In genomic region chr15:77495806-77496589, GRCh38 we compare ENCODE assay signal across 9 cellular contexts.
A peak's percentile ranks its signal among the peaks of the same experiment; 100 is the strongest.
DNase-seq lines count a peak whose midpoint lies in the region; ATAC-seq and TF ChIP-seq lines count a peak whose summit lies in the region.
"Had no signal": no experiment of that assay in that cellular context is flagged by ENCODE, and none has a peak within 500 bp of the region (broad histone marks: within the 10 kb centered on the region; RNA-seq: fewer than 3 reads in every experiment).

No MANE protein-coding gene starts in this region.

- CTCF ChIA-PET in IMR-90 (lab: Yijun Ruan, JAX), result interaction anchor here (1.1 to 2.7 kb wide), 5 partner anchors 14 to 378 kb away, joined by 4 to 16 read pairs (median 4); no protein-coding TSS in a partner anchor

- peak overlapping the region; percentile 89 for H2BK120ac ChIP-seq in IMR-90 (ENCODE audit: low read depth, low read length)

- in situ Hi-C loops in IMR-90 (cut with MboI; ENCODE audit: low sequenced_read_pairs), result loop anchor here (10.0 kb wide), 1 partner anchor 381 kb away; no protein-coding TSS in a partner anchor

- no peaks in the 10 kb centered on the region for H3K9me3 Mint-ChIP-seq in activated CD4-positive, alpha-beta T cell treated with anti-CD3 and anti-CD28 coated beads, Interleukin-2, amount 10 ng/mL, durations not matched to agents 24 days and 14 days
- no peaks in the 10 kb centered on the region for H3K9me3 Mint-ChIP-seq in natural killer cell treated with Interleukin-12 subunit alpha and Interleukin-12 subunit beta and Interleukin-15 and Interleukin-18, amount 100 ng/mL, for 72 hours
- H3K9me3 Mint-ChIP-seq: activated naive CD4-positive, alpha-beta T cell treated with anti-CD3 and anti-CD28 coated beads, Interleukin-2, amount 50 U/mL, for 72 hours had no signal

- ATAC-seq in IMR-90 (ENCODE audit: low read depth) (peak; percentile 22), lung (ENCODE audit: insufficient read depth, low FRiP score) (no peak), GM21526 (IDR thresholded peaks at IDR 0.05; ENCODE audit: low FRiP score, unreplicated experiment) (no peak)
- ATAC-seq in natural killer cell treated with Interleukin-12 subunit alpha and Interleukin-12 subunit beta and Interleukin-15 and Interleukin-18, amount 100 ng/mL, for 72 hours, result no peak

- peak overlapping the region; percentile 53; the same call in 1 of the 2 replicates for H3K56ac ChIP-seq in IMR-90 (ENCODE audit: extremely low read depth, insufficient read depth, low read length)

- H3K4me1 ChIP-seq in IMR-90 (ENCODE audit: control insufficient read depth, insufficient read depth, low read length) (peaks cover 25% of the 10 kb centered on the region), lung (ENCODE audit: control insufficient read depth in 2 of 2, insufficient read depth in 2 of 2, low read length in 2 of 2) (peaks cover 11 to 30% of the 10 kb centered on the region in 2 donors)

- H2BK5ac ChIP-seq in IMR-90 (ENCODE audit: low read depth, low read length, poor library complexity, severe bottlenecking), result peak overlapping the region; percentile 77

- H3K14ac ChIP-seq in IMR-90 (replicated peaks; ENCODE audit: low read depth, low read length), result peak overlapping the region; percentile 81

- H3K36me3 ChIP-seq in IMR-90 (ENCODE audit: control insufficient read depth, insufficient read depth, low read length), result no peaks in the 10 kb centered on the region
- no peaks in the 10 kb centered on the region for H3K36me3 ChIP-seq in lung (ENCODE audit: control insufficient read depth in 2 of 2, insufficient read depth in 2 of 2, low read length in 2 of 2)

- peak overlapping the region; percentile 48 for H3K4me2 ChIP-seq in IMR-90 (ENCODE audit: low read depth, low read length)

- peak overlapping the region; percentile 92 for H2AK5ac ChIP-seq in IMR-90 (ENCODE audit: low read depth, low read length)

- TF ChIP-seq CTCF in IMR-90 (conservative IDR thresholded peaks at IDR 0.05; ENCODE audit: low read depth, low read length), result no peak
- TF ChIP-seq CTCF in lung (IDR thresholded peaks at IDR 0.05; ENCODE audit: control extremely low read depth, extremely low read depth), result no peak

- H3K4ac ChIP-seq in IMR-90 (ENCODE audit: low read depth, low read length), result peak overlapping the region; percentile 97

- intact Hi-C loops in IMR-90 (cut with micrococcal nuclease), result loop anchor here (1.0 to 5.0 kb wide), 6 partner anchors 39 to 389 kb away; no protein-coding TSS in a partner anchor
- intact Hi-C loops in activated CD4-positive, alpha-beta T cell treated with anti-CD3 and anti-CD28 coated beads, Interleukin-2, amount 10 ng/mL, durations not matched to agents 24 days and 14 days (cut with micrococcal nuclease), result loop anchor here (1.0 to 10.0 kb wide), 3 partner anchors 74 to 521 kb away; partner anchors contain the start of genes HMG20A and PEAK1

- H4K5ac ChIP-seq in IMR-90 (ENCODE audit: low read depth, low read length), result peak overlapping the region; percentile 66

- TF ChIP-seq POLR2A in IMR-90 (IDR thresholded peaks at IDR 0.05; ENCODE audit: low read depth, low read length), result no peak

- no TSS peak for BruUV-seq in IMR-90 (replicated peaks; lab: Mats Ljungman, UMichigan)

- H2AK9ac ChIP-seq in IMR-90 (replicated peaks; ENCODE audit: low read depth, low read length, poor library complexity), result peak overlapping the region; percentile 93

- H3K27me3 ChIP-seq in IMR-90 (ENCODE audit: control insufficient read depth, insufficient read depth, low read length) (no peaks in the 10 kb centered on the region), lung (ENCODE audit: control insufficient read depth, insufficient read depth) (no peaks in the 10 kb centered on the region)

- TF ChIP-seq RAD21 in IMR-90 (IDR thresholded peaks at IDR 0.05; ENCODE audit: low read length), result no peak

- H4K91ac ChIP-seq in IMR-90 (ENCODE audit: insufficient read depth, low read depth, low read length), result peak overlapping the region; percentile 91

- WGBS in IMR-90 (ENCODE audit: extremely low coverage in 2 of 2, insufficient read length in 1 of 2), 2 experiments, result no CpG with 5 or more reads among the region's 11 CpGs
- 52 to 53% methylated on average over 11 of the region's 11 CpGs for WGBS in lung, 2 donors

- dilution Hi-C loops in IMR-90 (cut with HindIII; ENCODE audit: low sequenced_read_pairs, unreplicated experiment), result no loop called here

- peak overlapping the region; percentile 91 for H2AFZ ChIP-seq in IMR-90 (replicated peaks; ENCODE audit: low read length, poor library complexity)

- H3K36me3 Mint-ChIP-seq in activated CD4-positive, alpha-beta T cell treated with anti-CD3 and anti-CD28 coated beads, Interleukin-2, amount 10 ng/mL, durations not matched to agents 24 days and 14 days (ENCODE audit: low read depth), result peaks cover 2% of the 10 kb centered on the region
- H3K36me3 Mint-ChIP-seq in natural killer cell treated with Interleukin-12 subunit alpha and Interleukin-12 subunit beta and Interleukin-15 and Interleukin-18, amount 100 ng/mL, for 72 hours, result no peaks in the 10 kb centered on the region
- H3K36me3 Mint-ChIP-seq: activated naive CD4-positive, alpha-beta T cell treated with anti-CD3 and anti-CD28 coated beads, Interleukin-2, amount 50 U/mL, for 72 hours had no signal

- H3K4me3 ChIP-seq in IMR-90 (ENCODE audit: insufficient read depth, low read depth, low read length), result no peak overlapping the region
- no peak overlapping the region for H3K4me3 ChIP-seq in lung

- H3K23ac ChIP-seq in IMR-90 (ENCODE audit: low read depth, low read length), result peak overlapping the region; percentile 81

- peaks cover 18% of the 10 kb centered on the region for H3K4me1 Mint-ChIP-seq in activated CD4-positive, alpha-beta T cell treated with anti-CD3 and anti-CD28 coated beads, Interleukin-2, amount 10 ng/mL, durations not matched to agents 24 days and 14 days
- peaks cover 14 to 23% of the 10 kb centered on the region in 2 donors for H3K4me1 Mint-ChIP-seq in natural killer cell treated with Interleukin-12 subunit alpha and Interleukin-12 subunit beta and Interleukin-15 and Interleukin-18, amount 100 ng/mL, for 72 hours (ENCODE audit: low read depth in 2 of 2)

- no peak overlapping the region; the same call in 1 of the 2 replicates for H3K9ac ChIP-seq in IMR-90 (ENCODE audit: low read depth, low read length)

- H2BK20ac ChIP-seq in IMR-90 (ENCODE audit: low read depth, low read length), result peak overlapping the region; percentile 73

- H3K27ac ChIP-seq in IMR-90 (ENCODE audit: insufficient read depth, low read length) (peak overlapping the region; percentile 64; the same call in 1 of the 2 replicates), lung (ENCODE audit: low read depth in 1 of 2, low read length in 1 of 2) (peak overlapping the region; percentile 73 to 76), temporal lobe (ENCODE audit: low read depth, low read length) (peak overlapping the region; percentile 95)

- no peak overlapping the region for H3K4me3 Mint-ChIP-seq in activated CD4-positive, alpha-beta T cell treated with anti-CD3 and anti-CD28 coated beads, Interleukin-2, amount 10 ng/mL, durations not matched to agents 24 days and 14 days
- H3K4me3 Mint-ChIP-seq in natural killer cell treated with Interleukin-12 subunit alpha and Interleukin-12 subunit beta and Interleukin-15 and Interleukin-18, amount 100 ng/mL, for 72 hours, result no peak overlapping the region

- H3K27ac Mint-ChIP-seq in activated CD4-positive, alpha-beta T cell treated with anti-CD3 and anti-CD28 coated beads, Interleukin-2, amount 10 ng/mL, durations not matched to agents 24 days and 14 days, result no peak overlapping the region
- H3K27ac Mint-ChIP-seq in natural killer cell treated with Interleukin-12 subunit alpha and Interleukin-12 subunit beta and Interleukin-15 and Interleukin-18, amount 100 ng/mL, for 72 hours, result no peak overlapping the region
- H3K27ac Mint-ChIP-seq: activated naive CD4-positive, alpha-beta T cell treated with anti-CD3 and anti-CD28 coated beads, Interleukin-2, amount 50 U/mL, for 72 hours had no signal

- H4K8ac ChIP-seq in IMR-90 (ENCODE audit: low read depth in 2 of 2, low read length in 2 of 2), result peak overlapping the region; percentile 9 to 86; a peak in 3 of 4 replicates

- H4K20me1 ChIP-seq in IMR-90 (ENCODE audit: insufficient read depth, low read length), result no peaks in the 10 kb centered on the region

- no peaks in the 10 kb centered on the region for H3K27me3 Mint-ChIP-seq in activated CD4-positive, alpha-beta T cell treated with anti-CD3 and anti-CD28 coated beads, Interleukin-2, amount 10 ng/mL, durations not matched to agents 24 days and 14 days
- no peaks in the 10 kb centered on the region for H3K27me3 Mint-ChIP-seq in natural killer cell treated with Interleukin-12 subunit alpha and Interleukin-12 subunit beta and Interleukin-15 and Interleukin-18, amount 100 ng/mL, for 72 hours

- peak overlapping the region; percentile 66 for H3K18ac ChIP-seq in IMR-90 (ENCODE audit: low read depth, low read length)

- no peaks in the 10 kb centered on the region for H3K9me3 ChIP-seq in IMR-90 (ENCODE audit: control insufficient read depth, insufficient read depth, low read length)
- H3K9me3 ChIP-seq in lung (ENCODE audit: control insufficient read depth in 2 of 2, insufficient read depth in 1 of 2, low read length in 1 of 2), result no peaks in the 10 kb centered on the region

- peaks cover 12% of the 10 kb centered on the region; the same call in 1 of the 2 replicates for H3K9me1 ChIP-seq in IMR-90 (ENCODE audit: insufficient read depth, low read length)

- DNase-seq in IMR-90, result peak; percentile 43
- peak; percentile 33 for DNase-seq in dedifferentiated amniotic fluid mesenchymal stem cell (ENCODE audit: extremely low spot score)
- no peak for DNase-seq in lung (ENCODE audit: low spot score)
- no peak for DNase-seq in activated CD4-positive, alpha-beta T cell treated with anti-CD3 and anti-CD28 coated beads, Interleukin-2, amount 10 ng/mL, durations not matched to agents 24 days and 14 days
- no peak for DNase-seq in DMS 273 treated with DMSO at 0.1 percent for 48 hours (lab: John Stamatoyannopoulos, UW)
- DNase-seq in natural killer cell treated with Interleukin-12 subunit alpha and Interleukin-12 subunit beta and Interleukin-15 and Interleukin-18, amount 100 ng/mL, for 72 hours (ENCODE audit: low spot score), result no peak

- peak overlapping the region; percentile 13; the same call in 2 of the 3 replicates for H2BK15ac ChIP-seq in IMR-90 (ENCODE audit: low read depth, low read length)

- POLR2A ChIA-PET in IMR-90 (lab: Charles Lee; ENCODE audit: unreplicated experiment), result interaction anchor here (1.1 kb wide), 1 partner anchor 77 kb away, joined by 3 read pairs; no protein-coding TSS in a partner anchor

- peaks cover 0 to 25% of the 10 kb centered on the region in 2 experiments; a peak in 2 of 4 replicates for H3K79me1 ChIP-seq in IMR-90 (ENCODE audit: low read depth in 1 of 2, low read length in 2 of 2)

TF ChIP-seq in IMR-90, 13 proteins besides CTCF, POLR2A, EP300 and RAD21 (continues in another document):
- TF ChIP-seq CEBPB (IDR thresholded peaks at IDR 0.05; ENCODE audit: low read depth, low read length) (no peak), RFX5 (IDR thresholded peaks at IDR 0.05; ENCODE audit: low read depth, low read length) (no peak), SMC3 (IDR thresholded peaks at IDR 0.05; ENCODE audit: low read depth, low read length) (no peak), FOS (IDR thresholded peaks at IDR 0.05; ENCODE audit: low read depth, low read length) (no peak), RCOR1 (IDR thresholded peaks at IDR 0.05; ENCODE audit: insufficient replicate concordance, low read length) (no peak), MXI1 (IDR thresholded peaks at IDR 0.05; ENCODE audit: borderline replicate concordance, low read depth, low read length) (no peak)

Comparison
In these comparisons a context has a peak if more than half of its experiments do, and no peak if none do; other contexts are left out.
1. DNase-seq: peak in IMR-90 (single experiment) and dedifferentiated amniotic fluid mesenchymal stem cell (single experiment); none in lung (single experiment), activated CD4-positive, alpha-beta T cell treated with anti-CD3 and anti-CD28 coated beads, Interleukin-2, amount 10 ng/mL, durations not matched to agents 24 days and 14 days (single experiment), DMS 273 treated with DMSO at 0.1 percent for 48 hours (single experiment) and natural killer cell treated with Interleukin-12 subunit alpha and Interleukin-12 subunit beta and Interleukin-15 and Interleukin-18, amount 100 ng/mL, for 72 hours (single experiment).
2. Peak in every context shown above with its lines, with median percentiles within 50 percentile points of each other: H3K27ac ChIP-seq.